8 cellular contexts compared by ENCODE assay signal in the genomic region with DNA sequence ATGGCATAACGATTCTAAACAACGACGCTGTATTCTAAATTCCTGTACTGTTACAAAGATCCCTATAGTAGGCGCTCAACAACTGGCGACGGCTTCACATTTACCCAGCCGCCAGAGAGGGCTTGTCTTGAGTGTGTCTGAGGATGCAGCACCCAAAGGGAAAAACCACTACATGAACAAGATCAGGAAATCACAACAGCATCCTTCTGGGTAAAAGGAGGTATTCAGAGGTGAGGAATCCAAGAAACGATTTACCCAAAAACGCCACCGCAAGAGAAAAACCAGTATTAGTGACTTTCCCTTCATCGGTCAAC. TPM values are rescaled to one million over a fixed set of nuclear protein-coding genes. Genes with fewer than 3 reads are reported as not detected.
DNase-seq lines count a peak whose midpoint lies in the region; ATAC-seq, FAIRE-seq and TF ChIP-seq lines count a peak whose summit lies in the region.

No MANE protein-coding gene starts in this region.

- no peak for FAIRE-seq in GM12892 (lab: Jason Lieb, UNC)

- peak; percentile 25 for DNase-seq in GM12892 (ENCODE audit: insufficient read length)
- peak; percentile 75 for DNase-seq in NCI-H1105 treated with DMSO at 0.1 percent for 48 hours (lab: John Stamatoyannopoulos, UW)
- peak; percentile 68 to 89 for DNase-seq in SW 1271 (lab: John Stamatoyannopoulos, UW)
- peak in 49 of 56 donors; percentile 4 to 82 (median 51) for DNase-seq in amygdala (lab: John Stamatoyannopoulos, UW)
- peak; percentile 73 for DNase-seq in hepatic stellate cell (ENCODE audit: low spot score)
- peak; percentile 82 for DNase-seq in renal cortical epithelial cell (ENCODE audit: low read depth)
- no peak for DNase-seq in mesenteric fat pad (ENCODE audit: low spot score)

- TF ChIP-seq POLR2A in GM12892 (IDR thresholded peaks at IDR 0.05; ENCODE audit: low read depth, low read length), result no peak

- ATAC-seq in HG02763 (IDR thresholded peaks at IDR 0.05; ENCODE audit: unreplicated experiment), result peak; percentile 78

RNA-seq across cellular contexts. Expression of gene TTC33, which starts 0.7 kb away (rescaled TPM):
- polyA plus RNA-seq in GM12892 (2012; ENCODE audit: missing spikeins), result 13.1 TPM
- 18.8 and 22.7 TPM in 2 replicates for total RNA-seq in renal cortical epithelial cell
- total RNA-seq in mesenteric fat pad, result 7.9 TPM

RNA-seq across cellular contexts. Expression of gene PRKAA1, which starts 43.1 kb away (rescaled TPM):
- 18.2 TPM for polyA plus RNA-seq in GM12892 (2012; ENCODE audit: missing spikeins)
- total RNA-seq in renal cortical epithelial cell (98.4 and 110 TPM in 2 replicates), mesenteric fat pad (83.9 TPM)
